13 cellular contexts compared by ENCODE assay signal in the genomic region with DNA sequence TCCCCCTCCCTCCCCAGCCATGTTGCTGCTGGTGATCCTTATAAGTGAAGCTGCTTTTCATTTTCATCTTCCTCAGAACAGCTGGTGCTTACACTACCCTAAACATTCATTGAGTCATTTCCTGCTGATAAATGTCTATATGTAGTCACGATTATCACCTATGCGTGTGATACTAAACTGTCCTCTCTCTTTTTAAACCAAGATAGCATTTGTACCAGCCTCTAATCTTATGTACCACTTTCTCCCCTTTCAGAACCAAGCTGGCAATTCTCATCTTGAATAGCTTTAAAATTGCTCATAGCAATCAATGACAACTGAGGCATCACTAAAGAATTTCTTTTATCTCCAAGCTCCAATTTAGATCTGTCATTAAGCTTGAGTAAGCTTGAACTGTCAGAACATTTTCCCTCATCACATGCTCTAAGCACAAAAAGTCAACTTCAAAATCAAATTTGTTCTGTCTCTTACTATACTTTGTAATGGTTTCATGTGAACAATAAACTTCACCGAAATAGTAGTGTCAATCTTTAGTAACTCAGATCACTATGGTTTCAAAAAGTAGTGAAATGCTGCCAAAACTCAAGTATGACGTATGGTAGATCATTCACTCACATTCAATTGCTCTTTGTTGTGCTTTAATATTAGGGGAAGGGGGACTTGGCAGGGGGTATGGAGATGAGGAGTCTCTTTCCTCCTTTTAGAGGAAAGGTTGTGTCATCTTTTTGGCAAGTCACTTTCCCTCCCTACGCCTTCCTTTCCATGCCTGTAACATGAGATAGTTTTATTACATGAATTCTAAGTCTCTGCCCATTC.
DNase-seq lines count a peak whose midpoint lies in the region; ATAC-seq and TF ChIP-seq lines count a peak whose summit lies in the region.
"Had no signal": no experiment of that assay in that cellular context is flagged by ENCODE, and none has a peak within 500 bp of the region (broad histone marks: within the 10 kb centered on the region; RNA-seq: fewer than 3 reads in every experiment).

No MANE protein-coding gene starts in this region.

- no peak overlapping the region for H3K23ac ChIP-seq in IMR-90 (ENCODE audit: low read depth, low read length)

- ATAC-seq in IMR-90 (ENCODE audit: low read depth): peak; percentile 61
- ATAC-seq in GM18519 (IDR thresholded peaks at IDR 0.05; ENCODE audit: low FRiP score, unreplicated experiment): no peak
- ATAC-seq in GM19467 (IDR thresholded peaks at IDR 0.05; ENCODE audit: unreplicated experiment): no peak

- H3K9ac ChIP-seq in IMR-90 (ENCODE audit: low read depth, low read length): no peak overlapping the region

- TF ChIP-seq POLR2A in IMR-90 (IDR thresholded peaks at IDR 0.05; ENCODE audit: low read depth, low read length): no peak

- H3K4me1 ChIP-seq in A673 (ENCODE audit: insufficient read depth, low read length, poor library complexity, severe bottlenecking): peaks cover 4% of the 10 kb centered on the region
- H3K4me1 ChIP-seq in IMR-90 (ENCODE audit: control insufficient read depth, insufficient read depth, low read length): no peaks in the 10 kb centered on the region
- no peaks in the 10 kb centered on the region for H3K4me1 ChIP-seq in tibial artery
- H3K4me1 ChIP-seq: tibial nerve had no signal

- dilution Hi-C loops in IMR-90 (cut with HindIII; ENCODE audit: low sequenced_read_pairs, unreplicated experiment): no loop called here

- no peak overlapping the region for H3K56ac ChIP-seq in IMR-90 (ENCODE audit: extremely low read depth, insufficient read depth, low read length)

- CTCF ChIA-PET in A673 (lab: Charles Lee): no interaction called here
- CTCF ChIA-PET in IMR-90 (lab: Yijun Ruan, JAX): no interaction called here

- H4K8ac ChIP-seq in IMR-90 (ENCODE audit: low read depth in 2 of 2, low read length in 2 of 2): no peak overlapping the region

- in situ Hi-C loops in IMR-90 (cut with MboI; ENCODE audit: low sequenced_read_pairs): no loop called here
- in situ Hi-C loops in astrocyte of the spinal cord (cut with HindIII; ENCODE audit: low sequenced_read_pairs): no loop called here

- H2AFZ ChIP-seq in IMR-90 (replicated peaks; ENCODE audit: low read length, poor library complexity): no peak overlapping the region

- no peaks in the 10 kb centered on the region for H3K9me3 ChIP-seq in A673 (ENCODE audit: low read depth, low read length, poor library complexity, severe bottlenecking)
- no peaks in the 10 kb centered on the region for H3K9me3 ChIP-seq in IMR-90 (ENCODE audit: control insufficient read depth, insufficient read depth, low read length)
- no peaks in the 10 kb centered on the region for H3K9me3 ChIP-seq in tibial artery
- H3K9me3 ChIP-seq: tibial nerve had no signal

- no peaks in the 10 kb centered on the region for H4K20me1 ChIP-seq in IMR-90 (ENCODE audit: insufficient read depth, low read length)

- no peak overlapping the region for H3K14ac ChIP-seq in IMR-90 (replicated peaks; ENCODE audit: low read depth, low read length)

- H2BK120ac ChIP-seq in IMR-90 (ENCODE audit: low read depth, low read length): no peak overlapping the region

- no peaks in the 10 kb centered on the region for H3K79me1 ChIP-seq in IMR-90 (ENCODE audit: low read depth in 1 of 2, low read length in 2 of 2)

- no peak overlapping the region for H3K18ac ChIP-seq in IMR-90 (ENCODE audit: low read depth, low read length)

- POLR2A ChIA-PET in A673 (lab: Charles Lee; ENCODE audit: low non-redundant PET): no interaction called here
- POLR2A ChIA-PET in IMR-90 (lab: Charles Lee; ENCODE audit: unreplicated experiment): no interaction called here

- WGBS in IMR-90 (ENCODE audit: extremely low coverage in 2 of 2, insufficient read length in 1 of 2), 2 experiments: no CpG with 5 or more reads among the region's 5 CpGs

- no peak overlapping the region for H2BK15ac ChIP-seq in IMR-90 (ENCODE audit: low read depth, low read length)

- H2BK20ac ChIP-seq in IMR-90 (ENCODE audit: low read depth, low read length): no peak overlapping the region

- H3K27ac ChIP-seq in A673 (ENCODE audit: low read depth, low read length, poor library complexity, severe bottlenecking) (peak overlapping the region; percentile 63), IMR-90 (ENCODE audit: insufficient read depth, low read length) (no peak overlapping the region), tibial artery (no peak overlapping the region)

- DNase-seq in A673 (ENCODE audit: low spot score): peak; percentile 90
- DNase-seq in IMR-90: peak; percentile 36
- peak; percentile 59 for DNase-seq in astrocyte of the spinal cord (ENCODE audit: low read depth, low spot score)
- peak; percentile 60 for DNase-seq in iris pigment epithelial cell (ENCODE audit: low read depth)
- no peak for DNase-seq in tibial artery
- no peak for DNase-seq in NCI-H748 treated with DMSO at 0.1 percent for 48 hours (lab: John Stamatoyannopoulos, UW)
- DNase-seq: activated CD4-positive, alpha-beta T cell treated with anti-CD3 and anti-CD28 coated beads, Interleukin-2, amount 10 ng/mL, durations not matched to agents 7 days and 5 days; activated effector memory CD4-positive, alpha-beta T cell treated with anti-CD3 and anti-CD28 coated beads, Interleukin-2, amount 50 U/mL, for 16 hours; KG1; NCI-H2227 treated with DMSO at 0.1 percent for 48 hours had no signal

- no peak overlapping the region for H4K5ac ChIP-seq in IMR-90 (ENCODE audit: low read depth, low read length)

- no peak for TF ChIP-seq RAD21 in IMR-90 (IDR thresholded peaks at IDR 0.05; ENCODE audit: low read length)

- no peak overlapping the region for H2BK5ac ChIP-seq in IMR-90 (ENCODE audit: low read depth, low read length, poor library complexity, severe bottlenecking)

- H3K4me2 ChIP-seq in IMR-90 (ENCODE audit: low read depth, low read length): peak overlapping the region; percentile 55

- H3K4me3 ChIP-seq in A673 (ENCODE audit: low read depth, low read length, poor library complexity, severe bottlenecking): peak overlapping the region; percentile 39
- no peak overlapping the region for H3K4me3 ChIP-seq in IMR-90 (ENCODE audit: insufficient read depth, low read depth, low read length)
- H3K4me3 ChIP-seq in astrocyte of the spinal cord (ENCODE audit: low read depth, low read length): no peak overlapping the region
- no peak overlapping the region for H3K4me3 ChIP-seq in tibial artery
- H3K4me3 ChIP-seq: tibial nerve had no signal

- no peak overlapping the region for H3K4ac ChIP-seq in IMR-90 (ENCODE audit: low read depth, low read length)

- no peaks in the 10 kb centered on the region for H3K36me3 ChIP-seq in A673 (ENCODE audit: insufficient read depth, low read length, poor library complexity, severe bottlenecking)
- no peaks in the 10 kb centered on the region for H3K36me3 ChIP-seq in IMR-90 (ENCODE audit: control insufficient read depth, insufficient read depth, low read length)
- no peaks in the 10 kb centered on the region for H3K36me3 ChIP-seq in tibial artery
- H3K36me3 ChIP-seq: tibial nerve had no signal

- no peak overlapping the region for H2AK9ac ChIP-seq in IMR-90 (replicated peaks; ENCODE audit: low read depth, low read length, poor library complexity)

- H3K27me3 ChIP-seq in A673 (replicated peaks; ENCODE audit: insufficient read depth, low read depth, low read length, poor library complexity) (no peaks in the 10 kb centered on the region), IMR-90 (ENCODE audit: control insufficient read depth, insufficient read depth, low read length) (no peaks in the 10 kb centered on the region), tibial artery (no peaks in the 10 kb centered on the region)
- H3K27me3 ChIP-seq: tibial nerve had no signal

- H3K9me1 ChIP-seq in IMR-90 (ENCODE audit: insufficient read depth, low read length): no peaks in the 10 kb centered on the region

- H4K91ac ChIP-seq in IMR-90 (ENCODE audit: insufficient read depth, low read depth, low read length): no peak overlapping the region

- no peak overlapping the region for H2AK5ac ChIP-seq in IMR-90 (ENCODE audit: low read depth, low read length)

- no peak for TF ChIP-seq CTCF in A673 (conservative IDR thresholded peaks at IDR 0.05; ENCODE audit: low read depth, low read length)
- TF ChIP-seq CTCF in IMR-90 (conservative IDR thresholded peaks at IDR 0.05; ENCODE audit: low read depth, low read length): no peak
- no peak for TF ChIP-seq CTCF in astrocyte of the spinal cord (IDR thresholded peaks at IDR 0.05; ENCODE audit: low read depth, low read length)
- no peak for TF ChIP-seq CTCF in tibial artery (IDR thresholded peaks at IDR 0.05)

- intact Hi-C loops in A673 (cut with micrococcal nuclease; ENCODE audit: unreplicated experiment) (no loop called here), IMR-90 (cut with micrococcal nuclease) (no loop called here), tibial artery (cut with DNase I; ENCODE audit: low total_unique reads) (no loop called here)

- no TSS peak for BruUV-seq in A673 (replicated peaks; lab: Mats Ljungman, UMichigan)
- no TSS peak for BruUV-seq in IMR-90 (replicated peaks; lab: Mats Ljungman, UMichigan)

TF ChIP-seq in IMR-90, 13 proteins besides CTCF, POLR2A, EP300 and RAD21 (continues in another document):
- TF ChIP-seq CHD1 (IDR thresholded peaks at IDR 0.05; ENCODE audit: low read depth, low read length) (no peak), RCOR1 (IDR thresholded peaks at IDR 0.05; ENCODE audit: insufficient replicate concordance, low read length) (no peak), MAFK (IDR thresholded peaks at IDR 0.05; ENCODE audit: low read depth, low read length) (no peak), USF2 (IDR thresholded peaks at IDR 0.05; ENCODE audit: low read depth, low read length) (no peak), MXI1 (IDR thresholded peaks at IDR 0.05; ENCODE audit: borderline replicate concordance, low read depth, low read length) (no peak), MAZ (IDR thresholded peaks at IDR 0.05; ENCODE audit: borderline replicate concordance, low read depth, low read length) (no peak), RFX5 (IDR thresholded peaks at IDR 0.05; ENCODE audit: low read depth, low read length) (no peak), FOS (IDR thresholded peaks at IDR 0.05; ENCODE audit: low read depth, low read length) (no peak)

Comparison
In these comparisons a context has a peak if more than half of its experiments do, and no peak if none do; other contexts are left out.
1. DNase-seq: peak in A673 (single experiment), IMR-90 (single experiment), astrocyte of the spinal cord (single experiment) and iris pigment epithelial cell (single experiment); none in tibial artery (0 of 2) and NCI-H748 treated with DMSO at 0.1 percent for 48 hours (single experiment).